ENCODE assay signal across 8 cellular contexts in the genomic region with DNA sequence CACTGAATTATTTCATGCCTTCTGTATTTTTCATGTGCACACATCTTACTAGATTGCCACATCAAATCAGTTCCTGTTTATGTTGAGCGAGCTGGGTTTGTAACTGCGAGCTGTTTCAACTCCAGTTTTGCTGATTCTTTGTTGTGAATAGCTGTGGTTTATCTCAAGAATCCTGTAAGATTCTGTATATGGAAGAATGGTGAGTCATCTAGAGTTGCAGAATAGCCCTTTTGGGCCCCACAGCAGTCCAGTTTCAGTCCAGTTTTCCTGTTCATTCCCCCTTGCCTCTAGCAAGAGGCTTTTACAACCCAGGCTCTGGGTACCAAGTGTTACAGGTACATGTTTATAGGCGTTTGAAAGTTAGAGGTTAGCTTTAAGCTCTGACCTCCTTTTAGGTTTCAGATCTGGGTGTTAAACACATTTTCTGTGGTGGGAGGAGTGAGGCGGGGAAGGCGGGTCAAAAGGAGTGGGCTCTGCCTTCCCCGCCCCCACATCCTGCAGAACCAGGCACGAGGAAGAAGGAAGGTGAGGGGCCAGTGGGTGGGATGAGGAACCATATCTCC. TPM values are rescaled to one million over a fixed set of nuclear protein-coding genes. Genes with fewer than 3 reads are reported as not detected.
DNase-seq lines count a peak whose midpoint lies in the region; ATAC-seq and TF ChIP-seq lines count a peak whose summit lies in the region.

No MANE protein-coding gene starts in this region.

- peak; percentile 44 to 51 for DNase-seq in activated CD4-positive, alpha-beta T cell treated with anti-CD3 and anti-CD28 coated beads, Interleukin-2, amount 50 U/mL, for 48 hours
- DNase-seq in esophagus squamous epithelium (lab: John Stamatoyannopoulos, UW) (no peak), omental fat pad (ENCODE audit: low spot score) (no peak), NCI-H187 treated with DMSO at 0.1 percent for 48 hours (lab: John Stamatoyannopoulos, UW) (no peak), DMS114 treated with DMSO at 0.1 percent for 48 hours (lab: John Stamatoyannopoulos, UW; ENCODE audit: unreplicated experiment) (no peak)

- peaks cover 30% of the 10 kb centered on the region for H4K20me1 ChIP-seq in DOHH2 (ENCODE audit: control insufficient read depth, insufficient read depth, low read depth, low read length)

- H3K27me3 Mint-ChIP-seq in IgD-negative memory B cell, result no peaks in the 10 kb centered on the region

- peak overlapping the region; percentile 55 for H3K4me2 ChIP-seq in DOHH2 (ENCODE audit: low read length)

- peaks cover 56% of the 10 kb centered on the region for H3K4me1 ChIP-seq in DOHH2 (ENCODE audit: control insufficient read depth, low read length)
- peaks cover 12 to 67% (median 28%) of the 10 kb centered on the region in 3 donors for H3K4me1 ChIP-seq in esophagus squamous epithelium

- peaks cover 91% of the 10 kb centered on the region for H3K79me2 ChIP-seq in DOHH2 (ENCODE audit: control insufficient read depth, low read length)

- no peaks in the 10 kb centered on the region for H3K9me3 Mint-ChIP-seq in IgD-negative memory B cell

- H3K9me3 ChIP-seq in DOHH2 (ENCODE audit: control insufficient read depth, insufficient read depth, low read length) (no peaks in the 10 kb centered on the region), esophagus squamous epithelium (no peaks in the 10 kb centered on the region)

- WGBS in esophagus squamous epithelium, 2 donors, result 28 to 31% methylated on average over 7 of the region's 7 CpGs

- TF ChIP-seq POLR2A in esophagus squamous epithelium (IDR thresholded peaks at IDR 0.05), result peak in 1 of 4 donors; percentile 22

- no peaks in the 10 kb centered on the region for H3K9me2 ChIP-seq in DOHH2 (replicated peaks; ENCODE audit: control insufficient read depth, low read length)

- H3K27ac ChIP-seq in DOHH2 (ENCODE audit: low read depth, low read length), result peak overlapping the region; percentile 69
- H3K27ac ChIP-seq in esophagus squamous epithelium, result peak overlapping the region; percentile 62 to 90 (median 74)

- H3K27ac Mint-ChIP-seq in IgD-negative memory B cell, result peak overlapping the region in 2 of 3 donors; percentile 4 to 21

- H3K27me3 ChIP-seq in DOHH2 (ENCODE audit: control insufficient read depth, low read length) (no peaks in the 10 kb centered on the region), esophagus squamous epithelium (no peaks in the 10 kb centered on the region)

- peak overlapping the region in 3 of 4 donors; percentile 38 to 79 (median 70) for H3K4me3 Mint-ChIP-seq in IgD-negative memory B cell

- H3K4me3 ChIP-seq in DOHH2 (ENCODE audit: low read length) (peak overlapping the region; percentile 46), esophagus squamous epithelium (peak overlapping the region in 1 of 4 donors; percentile 23)

- intact Hi-C loops in esophagus squamous epithelium (cut with DNase I), result no loop called here

- peaks cover 28 to 45% (median 38%) of the 10 kb centered on the region in 3 donors for H3K4me1 Mint-ChIP-seq in IgD-negative memory B cell

- peaks cover 11% of the 10 kb centered on the region for H3F3A ChIP-seq in DOHH2 (ENCODE audit: control insufficient read depth, insufficient read depth)

- no peak for TF ChIP-seq CTCF in DOHH2 (IDR thresholded peaks at IDR 0.05; ENCODE audit: low read depth, low read length, poor library complexity, severe bottlenecking)
- no peak for TF ChIP-seq CTCF in esophagus squamous epithelium (IDR thresholded peaks at IDR 0.05)
- no peak for TF ChIP-seq CTCF in omental fat pad (IDR thresholded peaks at IDR 0.05)

- H3K36me3 ChIP-seq in DOHH2 (ENCODE audit: control insufficient read depth, low read length) (peaks cover 56% of the 10 kb centered on the region), esophagus squamous epithelium (peaks cover 0 to 17% (median 0%) of the 10 kb centered on the region in 3 donors)

- peak; percentile 75 for ATAC-seq in GM21529 (IDR thresholded peaks at IDR 0.05; ENCODE audit: unreplicated experiment)
- ATAC-seq in omental fat pad (ENCODE audit: low FRiP score), result peak; percentile 81

- H3K36me3 Mint-ChIP-seq in IgD-negative memory B cell, result no peaks in the 10 kb centered on the region

RNA-seq across cellular contexts. Expression of gene TBC1D14, which starts 32.7 kb away (rescaled TPM):
- polyA plus RNA-seq in IgD-negative memory B cell, result 28.2 TPM
- total RNA-seq in esophagus squamous epithelium (10 to 100 TPM; 28.2 to 50.4 (median 42.1) TPM), omental fat pad (10 to 100 TPM; 38.0 to 58.2 (median 56.8) TPM)

Comparison
In these comparisons a context has a peak if more than half of its experiments do, and no peak if none do; other contexts are left out.
1. DNase-seq: peak in activated CD4-positive, alpha-beta T cell treated with anti-CD3 and anti-CD28 coated beads, Interleukin-2, amount 50 U/mL, for 48 hours (2 of 2); none in esophagus squamous epithelium (single experiment), omental fat pad (single experiment), NCI-H187 treated with DMSO at 0.1 percent for 48 hours (single experiment) and DMS114 treated with DMSO at 0.1 percent for 48 hours (single experiment).